ENCODE assay signal across 23 cellular contexts in the genomic region with DNA sequence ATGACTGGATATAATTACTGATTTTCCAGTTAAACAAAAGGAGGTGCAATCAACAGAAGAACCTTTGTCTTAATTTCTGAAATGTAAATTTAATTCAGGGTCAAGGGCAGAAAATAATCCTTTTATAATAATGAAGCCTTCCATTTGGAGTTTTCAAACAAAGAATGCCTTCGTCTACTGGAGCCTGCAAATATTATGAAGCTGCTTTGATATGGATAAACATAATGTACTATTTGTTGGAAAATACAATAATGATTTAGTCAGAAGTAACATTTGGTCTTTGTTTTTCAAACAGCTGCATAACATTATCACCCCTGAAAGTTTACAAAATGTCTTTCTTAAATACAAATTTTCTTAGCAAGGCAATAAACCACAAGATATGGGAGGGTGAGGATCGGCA. TPM values are rescaled to one million over a fixed set of nuclear protein-coding genes. Genes with fewer than 3 reads are reported as not detected.
"Had no signal": no experiment of that assay in that cellular context is flagged by ENCODE, and none has a peak within 500 bp of the region (broad histone marks: within the 10 kb centered on the region; RNA-seq: fewer than 3 reads in every experiment).

No MANE protein-coding gene starts in this region.

- H3K9me3 Mint-ChIP-seq: activated CD8-positive, alpha-beta T cell treated with anti-CD3 and anti-CD28 coated beads for 36 hours; activated naive CD8-positive, alpha-beta T cell treated with anti-CD3 and anti-CD28 coated beads, Interleukin-2, amount 10 ng/mL, durations not matched to agents 7 days and 5 days; T-helper 1 cell treated with Interleukin-12 subunit alpha and Interleukin-12 subunit beta and Interleukin-4 antibody, amounts not matched to agents 30 μg/mL and 1 μg/mL, for 36 hours had no signal

- ATAC-seq: activated CD4-positive, CD25-positive, alpha-beta regulatory T cell treated with anti-CD3 and anti-CD28 coated beads, Interleukin-2, amount 50 U/mL, for 24 hours; activated CD8-positive, alpha-beta T cell treated with anti-CD3 and anti-CD28 coated beads for 36 hours; SK-N-SH treated with all-trans-retinoic acid at 6 μM for 48 hours had no signal

- H3K27ac Mint-ChIP-seq: activated CD8-positive, alpha-beta T cell treated with anti-CD3 and anti-CD28 coated beads for 36 hours; activated naive CD8-positive, alpha-beta T cell treated with anti-CD3 and anti-CD28 coated beads, Interleukin-2, amount 10 ng/mL, durations not matched to agents 7 days and 5 days; T-helper 1 cell treated with Interleukin-12 subunit alpha and Interleukin-12 subunit beta and Interleukin-4 antibody, amounts not matched to agents 30 μg/mL and 1 μg/mL, for 36 hours had no signal

- DNase-seq: activated CD4-positive, alpha-beta T cell treated with anti-CD3 and anti-CD28 coated beads for 4 hours; activated CD8-positive, alpha-beta memory T cell treated with anti-CD3 and anti-CD28 coated beads, Interleukin-2, amount 50 U/mL, for 4 hours; activated CD8-positive, alpha-beta T cell treated with anti-CD3 and anti-CD28 coated beads for 36 hours; activated naive CD4-positive, alpha-beta T cell treated with anti-CD3 and anti-CD28 coated beads, Interleukin-2, amount 50 U/mL, for 16 hours; activated naive CD8-positive, alpha-beta T cell treated with anti-CD3 and anti-CD28 coated beads, Interleukin-2, amount 10 ng/mL, durations not matched to agents 7 days and 5 days; adrenal gland; Karpas-422; MM.1S; NCI-H1105; NCI-H1436; NCI-H187; NCI-H2081; NCI-H510A treated with DMSO at 0.1 percent for 48 hours; NCI-H69; NK-92 treated with Interleukin-12 subunit alpha and Interleukin-12 subunit beta, amount 100 ng/mL, for 24 hours; OCI-M1; Peyer's patch; Right ventricle myocardium superior; SJCRH30 had no signal

- H3K27me3 ChIP-seq: adrenal gland, Peyer's patch, SJCRH30 had no signal

- H3K4me3 Mint-ChIP-seq: activated CD8-positive, alpha-beta T cell treated with anti-CD3 and anti-CD28 coated beads for 36 hours; activated naive CD8-positive, alpha-beta T cell treated with anti-CD3 and anti-CD28 coated beads, Interleukin-2, amount 10 ng/mL, durations not matched to agents 7 days and 5 days; T-helper 1 cell treated with Interleukin-12 subunit alpha and Interleukin-12 subunit beta and Interleukin-4 antibody, amounts not matched to agents 30 μg/mL and 1 μg/mL, for 36 hours had no signal

- H3K4me3 ChIP-seq: adrenal gland, Peyer's patch, SJCRH30 had no signal

- H3K27ac ChIP-seq: adrenal gland, Peyer's patch, RWPE1, SJCRH30 had no signal

- H3K36me3 Mint-ChIP-seq: activated naive CD8-positive, alpha-beta T cell treated with anti-CD3 and anti-CD28 coated beads, Interleukin-2, amount 10 ng/mL, durations not matched to agents 7 days and 5 days had no signal

- H3K4me1 Mint-ChIP-seq: activated naive CD8-positive, alpha-beta T cell treated with anti-CD3 and anti-CD28 coated beads, Interleukin-2, amount 10 ng/mL, durations not matched to agents 7 days and 5 days had no signal

RNA-seq across cellular contexts. Expression of a gene that starts 41.5 kb away (rescaled TPM):
- total RNA-seq: activated CD8-positive, alpha-beta T cell treated with anti-CD3 and anti-CD28 coated beads for 36 hours; activated naive CD8-positive, alpha-beta T cell treated with anti-CD3 and anti-CD28 coated beads, Interleukin-2, amount 10 ng/mL, durations not matched to agents 7 days and 5 days; SJCRH30 had no signal
